Comparison of ENCODE assay signal across 9 cellular contexts in the genomic region with DNA sequence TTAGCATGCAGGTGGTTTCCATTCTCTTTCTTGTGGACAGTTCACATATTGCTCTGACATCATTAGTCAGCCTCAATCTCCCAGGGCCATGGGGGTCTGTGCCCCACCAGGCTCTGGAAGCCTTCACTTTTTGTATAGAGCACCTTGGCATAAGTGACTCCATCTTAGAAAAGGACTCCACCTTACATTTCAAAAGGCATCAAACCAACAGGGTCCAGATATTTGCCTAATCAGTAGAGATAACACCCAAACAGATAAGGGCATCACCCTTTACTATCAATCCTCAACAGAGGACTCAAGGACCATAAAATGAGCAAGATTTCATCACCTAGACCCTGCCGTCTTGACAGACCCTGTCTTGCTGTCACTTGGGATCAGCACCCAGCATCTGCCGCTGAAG. TPM values are rescaled to one million over a fixed set of nuclear protein-coding genes. Genes with fewer than 3 reads are reported as not detected.
"Had no signal": no experiment of that assay in that cellular context is flagged by ENCODE, and none has a peak within 500 bp of the region (broad histone marks: within the 10 kb centered on the region; RNA-seq: fewer than 3 reads in every experiment).

No MANE protein-coding gene starts in this region.

- H3K9me3 ChIP-seq: HAP-1 had no signal

- FAIRE-seq: HepG2 had no signal

- H2AFZ ChIP-seq: GM23248 had no signal

- H3K27ac ChIP-seq: GM23248, HL-60 had no signal

- H3K36me3 ChIP-seq: HAP-1 had no signal

- H3K4me1 ChIP-seq: HAP-1 had no signal

- DNase-seq: GM23248, GOT3, H7, HFFc6 had no signal

- H3K4me3 ChIP-seq: GM23248, HAP-1 had no signal

- H3K9ac ChIP-seq: GM23248 had no signal

- ATAC-seq: HCT116, HepG2 had no signal

RNA-seq across cellular contexts. Expression of gene LCTL, which starts 35.7 kb away (rescaled TPM):
- total RNA-seq: GM23248 had no signal
- polyA plus RNA-seq: IgD-negative memory B cell had no signal
